ENCODE assay signal across 26 cellular contexts in genomic region chr3:11258958-11259357, GRCh38.
"Had no signal": no experiment of that assay in that cellular context is flagged by ENCODE, and none has a peak within 500 bp of the region (broad histone marks: within the 10 kb centered on the region; RNA-seq: fewer than 3 reads in every experiment).

No MANE protein-coding gene starts in this region.

- H3K27me3 Mint-ChIP-seq: activated naive CD8-positive, alpha-beta T cell treated with anti-CD3 and anti-CD28 coated beads for 36 hours had no signal

- H3K36me3 Mint-ChIP-seq: activated naive CD8-positive, alpha-beta T cell treated with anti-CD3 and anti-CD28 coated beads for 36 hours; natural killer cell; neural progenitor cell had no signal

- DNase-seq: activated B cell treated with CpG ODN at 0.5 μM for 24 hours; activated CD4-positive, alpha-beta T cell treated with anti-CD3 and anti-CD28 coated beads, Interleukin-2, amount 50 U/mL, for 1 hour; activated CD8-positive, alpha-beta T cell treated with anti-CD3 and anti-CD28 coated beads for 36 hours; activated effector memory CD4-positive, alpha-beta T cell treated with anti-CD3 and anti-CD28 coated beads, Interleukin-2, amount 50 U/mL, for 16 hours; activated naive CD4-positive, alpha-beta T cell treated with anti-CD3 and anti-CD28 coated beads for 36 hours; activated naive CD8-positive, alpha-beta T cell treated with anti-CD3 and anti-CD28 coated beads for 36 hours; adrenal gland; aorta; central memory CD4-positive, alpha-beta T cell; effector CD8-positive, alpha-beta T cell; foreskin fibroblast; heart left ventricle; hypothalamus; kidney glomerular epithelial cell; left lung; lower lobe of right lung; mesenchymal stem cell; natural killer cell; stimulated activated CD4-positive, alpha-beta T cell treated with anti-CD3 and anti-CD28 coated beads, Interleukin-15, amount 100 ng/mL, for 24 hours; stimulated activated naive CD4-positive, alpha-beta T cell; T-helper 17 cell; T1000; tibial artery had no signal

- H3K4me1 Mint-ChIP-seq: activated B cell treated with CpG ODN at 0.5 μM for 24 hours; activated naive CD8-positive, alpha-beta T cell treated with anti-CD3 and anti-CD28 coated beads for 36 hours; natural killer cell had no signal

- H3K4me1 ChIP-seq: adrenal gland, heart left ventricle, left lung, lower lobe of right lung, right atrium auricular region, suprapubic skin, tibial artery had no signal

- H3K9me3 ChIP-seq: adrenal gland, heart left ventricle, left lung, lower lobe of right lung, right atrium auricular region, suprapubic skin, tibial artery had no signal

- H3K4me3 ChIP-seq: adrenal gland, heart left ventricle, left lung, lower lobe of right lung, neural progenitor cell, right atrium auricular region, suprapubic skin, tibial artery had no signal

- H3K36me3 ChIP-seq: adrenal gland, neural progenitor cell, right atrium auricular region had no signal

- H3K4me3 Mint-ChIP-seq: activated B cell treated with CpG ODN at 0.5 μM for 24 hours; activated CD8-positive, alpha-beta T cell treated with anti-CD3 and anti-CD28 coated beads for 36 hours; activated naive CD4-positive, alpha-beta T cell treated with anti-CD3 and anti-CD28 coated beads for 36 hours; activated naive CD8-positive, alpha-beta T cell treated with anti-CD3 and anti-CD28 coated beads for 36 hours; natural killer cell; neural progenitor cell; T-helper 17 cell had no signal

- H3K27ac Mint-ChIP-seq: activated B cell treated with CpG ODN at 0.5 μM for 24 hours; activated CD8-positive, alpha-beta T cell treated with anti-CD3 and anti-CD28 coated beads for 36 hours; activated naive CD4-positive, alpha-beta T cell treated with anti-CD3 and anti-CD28 coated beads for 36 hours; activated naive CD8-positive, alpha-beta T cell treated with anti-CD3 and anti-CD28 coated beads for 36 hours; natural killer cell; neural progenitor cell; T-helper 17 cell had no signal

- ATAC-seq: activated CD8-positive, alpha-beta T cell treated with anti-CD3 and anti-CD28 coated beads for 36 hours; heart left ventricle; left lung; lower lobe of right lung; natural killer cell; T-helper 17 cell had no signal

- H3K27ac ChIP-seq: adrenal gland, heart left ventricle, left lung, lower lobe of right lung, neural progenitor cell, right atrium auricular region, suprapubic skin, tibial artery had no signal

- H3K9me3 Mint-ChIP-seq: activated B cell treated with CpG ODN at 0.5 μM for 24 hours; activated naive CD4-positive, alpha-beta T cell treated with anti-CD3 and anti-CD28 coated beads for 36 hours; activated naive CD8-positive, alpha-beta T cell treated with anti-CD3 and anti-CD28 coated beads for 36 hours; natural killer cell; neural progenitor cell had no signal

- H3K27me3 ChIP-seq: adrenal gland, left lung, right atrium auricular region, suprapubic skin, tibial artery had no signal
